Comparison of ENCODE assay signal across 15 cellular contexts in genomic region chr12:95611676-95612309, GRCh38.
DNase-seq lines count a peak whose midpoint lies in the region; ATAC-seq, FAIRE-seq and TF ChIP-seq lines count a peak whose summit lies in the region.
"Had no signal": no experiment of that assay in that cellular context is flagged by ENCODE, and none has a peak within 500 bp of the region (broad histone marks: within the 10 kb centered on the region; RNA-seq: fewer than 3 reads in every experiment).

No MANE protein-coding gene starts in this region.

- H3K79me1 ChIP-seq in H1 (ENCODE audit: low read depth, low read length), result no peaks in the 10 kb centered on the region

- H2AFZ ChIP-seq in HCT116 (ENCODE audit: low read depth, low read length, poor library complexity, severe bottlenecking) (no peak overlapping the region), H1 (ENCODE audit: low read length) (no peak overlapping the region)

- RAD21 ChIA-PET in HCT116 (lab: Charles Lee; ENCODE audit: low non-redundant PET in 1 of 2, low total read pairs in 2 of 2, uncharacterized antibody in 2 of 2, unreplicated experiment in 2 of 2), result no interaction called here

- no peak overlapping the region for H3K18ac ChIP-seq in H1 (ENCODE audit: extremely low read depth, low read length)

- H3K4me3 Mint-ChIP-seq in progenitor cell of endocrine pancreas (ENCODE audit: low read depth), result no peak overlapping the region
- H3K4me3 Mint-ChIP-seq: activated CD8-positive, alpha-beta T cell treated with anti-CD3 and anti-CD28 coated beads, Interleukin-2, amount 10 ng/mL, durations not matched to agents 7 days and 5 days had no signal

- H2AK5ac ChIP-seq in H1 (ENCODE audit: low read depth, low read length), result peak overlapping the region; percentile 2; the same call in 1 of the 2 replicates

- no peak overlapping the region for H3K4ac ChIP-seq in H1 (replicated peaks; ENCODE audit: insufficient read length, low read depth, low read length)

- no peak overlapping the region for H2BK5ac ChIP-seq in H1 (ENCODE audit: low read depth, low read length)

- H4K20me1 ChIP-seq in HCT116 (ENCODE audit: insufficient read depth), result no peaks in the 10 kb centered on the region
- no peaks in the 10 kb centered on the region for H4K20me1 ChIP-seq in H1 (replicated peaks in 1 of 2; ENCODE audit: control insufficient read depth in 1 of 2, insufficient read depth in 2 of 2, low read length in 2 of 2)

- no peaks in the 10 kb centered on the region for H3K9me2 ChIP-seq in HCT116 (ENCODE audit: insufficient read depth)

- WGBS in H1 (ENCODE audit: extremely low coverage in 1 of 2, insufficient coverage in 1 of 2, insufficient read length in 1 of 2, insufficient replicate concordance in 2 of 2, low coverage in 1 of 2, low lambda C conversion rate in 2 of 2, missing lambda C conversion rate in 1 of 2), 2 experiments, result 36% methylated on average over 2 of the region's 2 CpGs; no CpG with 5 or more reads in 1 of the 2 experiments

- H2BK120ac ChIP-seq in H1 (replicated peaks; ENCODE audit: low read depth, low read length), result no peak overlapping the region

- H3K4me1 Mint-ChIP-seq in progenitor cell of endocrine pancreas (ENCODE audit: low read depth), result peaks cover 14% of the 10 kb centered on the region

- no peaks in the 10 kb centered on the region for H3K79me2 ChIP-seq in HCT116 (ENCODE audit: insufficient read depth, low read length)
- no peaks in the 10 kb centered on the region for H3K79me2 ChIP-seq in H1 (ENCODE audit: control insufficient read depth in 1 of 2, insufficient read depth in 2 of 2, low read length in 2 of 2)

- H2BK20ac ChIP-seq in H1 (ENCODE audit: low read length), result no peak overlapping the region

- H3K56ac ChIP-seq in H1 (replicated peaks; ENCODE audit: insufficient read length, low read depth, low read length), result no peak overlapping the region

- no peak overlapping the region for H3K27ac ChIP-seq in HCT116 (ENCODE audit: low read depth, low read length)
- peak overlapping the region; percentile 39; the same call in 1 of the 2 replicates for H3K27ac ChIP-seq in H1 (ENCODE audit: low read depth, low read length)
- H3K27ac ChIP-seq: heart left ventricle, testis had no signal

- peaks cover 6 to 11% of the 10 kb centered on the region in 2 experiments for H3K4me1 ChIP-seq in HCT116 (ENCODE audit: control insufficient read depth in 1 of 2, insufficient read depth in 2 of 2, low read length in 2 of 2)
- peaks cover 1 to 15% (median 10%) of the 10 kb centered on the region in 4 experiments for H3K4me1 ChIP-seq in H1 (replicated peaks in 1 of 4; ENCODE audit: control insufficient read depth in 3 of 4, insufficient read depth in 4 of 4, low read length in 3 of 4)

- H3K9ac ChIP-seq in HCT116 (ENCODE audit: low read length), result no peak overlapping the region
- peak overlapping the region in 1 of 4 experiments; percentile 52; a peak in 2 of 7 replicates for H3K9ac ChIP-seq in H1 (replicated peaks in 1 of 4; ENCODE audit: extremely low read depth in 1 of 4, low read depth in 3 of 4, low read length in 3 of 4)

- H3K23me2 ChIP-seq in H1 (ENCODE audit: low read depth, low read length), result no peaks in the 10 kb centered on the region

- H3K27me3 ChIP-seq in HCT116 (ENCODE audit: insufficient read depth, low read length) (no peaks in the 10 kb centered on the region), H1 (replicated peaks in 1 of 4; ENCODE audit: control insufficient read depth in 3 of 4, extremely low read depth in 1 of 4, insufficient read depth in 3 of 4, low read length in 3 of 4) (no peaks in the 10 kb centered on the region)
- H3K27me3 ChIP-seq: heart left ventricle, testis had no signal

- BruUV-seq in HCT116 (replicated peaks; lab: Mats Ljungman, UMichigan), result no TSS peak

- peaks cover 3% of the 10 kb centered on the region for H3K27me3 Mint-ChIP-seq in progenitor cell of endocrine pancreas

- H3K4me2 ChIP-seq in HCT116 (ENCODE audit: low read length), result peak overlapping the region; percentile 36
- H3K4me2 ChIP-seq in H1 (ENCODE audit: insufficient read depth in 1 of 2, low read depth in 2 of 2, low read length in 2 of 2), result peak overlapping the region; percentile 40 to 54

- H3K36me3 Mint-ChIP-seq in progenitor cell of endocrine pancreas (ENCODE audit: insufficient read depth), result peaks cover 2% of the 10 kb centered on the region

- DNase-seq in HCT116 (ENCODE audit: low read depth, low spot score) (peak; percentile 34), NCI-H2196 (lab: John Stamatoyannopoulos, UW; ENCODE audit: unreplicated experiment) (peak; percentile 46), H1 (ENCODE audit: low read depth in 1 of 2, low spot score in 2 of 2) (no peak), progenitor cell of endocrine pancreas (ENCODE audit: low spot score, unreplicated experiment) (no peak), hepatic stellate cell (ENCODE audit: low spot score) (no peak), DMS 273 treated with DMSO at 0.1 percent for 48 hours (lab: John Stamatoyannopoulos, UW) (no peak), HEK293T (ENCODE audit: extremely low spot score) (no peak)
- DNase-seq: activated CD8-positive, alpha-beta T cell treated with anti-CD3 and anti-CD28 coated beads, Interleukin-2, amount 10 ng/mL, durations not matched to agents 7 days and 5 days; activated gamma-delta T cell treated with Interleukin-2 at 50 U/mL for 16 hours; heart left ventricle; NCI-H2171 treated with DMSO at 0.1 percent for 48 hours; stimulated activated CD4-positive, alpha-beta T cell treated with anti-CD3 and anti-CD28 coated beads, Interleukin-12 subunit alpha, Interleukin-12 subunit beta, amount 100 ng/mL, for 4 hours; testis had no signal

- no peak for TF ChIP-seq RAD21 in HCT116 (IDR thresholded peaks at IDR 0.05; ENCODE audit: low read depth)
- TF ChIP-seq RAD21 in H1 (IDR thresholded peaks at IDR 0.05 in 1 of 2, conservative IDR thresholded peaks at IDR 0.05 in 1 of 2; ENCODE audit: low read depth in 2 of 2, low read length in 2 of 2), result no peak

- H3K27ac Mint-ChIP-seq in progenitor cell of endocrine pancreas, result peak overlapping the region; percentile 75
- H3K27ac Mint-ChIP-seq: activated CD8-positive, alpha-beta T cell treated with anti-CD3 and anti-CD28 coated beads, Interleukin-2, amount 10 ng/mL, durations not matched to agents 7 days and 5 days had no signal

- no peak for TF ChIP-seq EP300 in H1 (IDR thresholded peaks at IDR 0.05; ENCODE audit: borderline replicate concordance in 1 of 2, low read depth in 2 of 2, low read length in 2 of 2)

- FAIRE-seq in H1 (lab: Jason Lieb, UNC), result no peak

- H3K9me3 ChIP-seq in HCT116 (ENCODE audit: control insufficient read depth in 1 of 2, insufficient read depth in 1 of 2, low read depth in 1 of 2, low read length in 2 of 2) (no peaks in the 10 kb centered on the region), H1 (ENCODE audit: insufficient read depth in 2 of 2, low read depth in 1 of 2, low read length in 1 of 2) (no peaks in the 10 kb centered on the region)
- H3K9me3 ChIP-seq: heart left ventricle, testis had no signal

- no peak overlapping the region for H3K4me3 ChIP-seq in HCT116 (replicated peaks in 1 of 2; ENCODE audit: low read depth in 1 of 2, low read length in 2 of 2)
- peak overlapping the region in 1 of 4 experiments; percentile 31; a peak in 1 of 8 replicates for H3K4me3 ChIP-seq in H1 (ENCODE audit: extremely low read depth in 1 of 4, insufficient read depth in 2 of 4, low read depth in 3 of 4, low read length in 4 of 4)
- H3K4me3 ChIP-seq: heart left ventricle, testis had no signal

- H2BK15ac ChIP-seq in H1 (ENCODE audit: low read length), result no peak overlapping the region

- H3K9me3 Mint-ChIP-seq in progenitor cell of endocrine pancreas (ENCODE audit: low read depth), result peaks cover 5% of the 10 kb centered on the region

- H3K23ac ChIP-seq in H1 (ENCODE audit: insufficient read length), result no peak overlapping the region

- no peak overlapping the region for H3K14ac ChIP-seq in H1 (ENCODE audit: insufficient read length)

- CTCF ChIA-PET in HCT116 (lab: Charles Lee) (no interaction called here), H1 (lab: Charles Lee; ENCODE audit: partially characterized antibody) (interaction anchor here (0.8 to 2.4 kb wide), 9 partner anchors 8 to 305 kb away, joined by 3 to 14 read pairs (median 3); no protein-coding TSS in a partner anchor), HEK293T (lab: Yijun Ruan, JAX) (no interaction called here)

- H4K91ac ChIP-seq in H1 (replicated peaks; ENCODE audit: insufficient read length, low read length), result no peak overlapping the region

- intact Hi-C loops in HCT116 (cut with micrococcal nuclease), result no loop called here

- H3K36me3 ChIP-seq in HCT116 (ENCODE audit: control insufficient read depth in 1 of 2, insufficient read depth in 2 of 2, low read length in 2 of 2) (no peaks in the 10 kb centered on the region), H1 (ENCODE audit: control insufficient read depth in 2 of 4, insufficient read depth in 4 of 4, low read length in 3 of 4) (no peaks in the 10 kb centered on the region)
- H3K36me3 ChIP-seq: heart left ventricle had no signal

- peak overlapping the region; percentile 32; the same call in 1 of the 2 replicates for H2BK12ac ChIP-seq in H1 (ENCODE audit: low read depth, low read length)

- TF ChIP-seq POLR2A in HCT116 (IDR thresholded peaks at IDR 0.05; ENCODE audit: borderline replicate concordance, extremely low read depth, insufficient read depth, insufficient read length) (no peak), H1 (IDR thresholded peaks at IDR 0.05; ENCODE audit: control extremely low read depth in 1 of 2, low read depth in 2 of 2, low read length in 2 of 2) (no peak)

- POLR2A ChIA-PET in HCT116 (lab: Charles Lee) (no interaction called here), H1 (lab: Charles Lee; ENCODE audit: partially characterized antibody) (interaction anchor here (0.9 to 1.4 kb wide), 3 partner anchors 12 to 252 kb away, joined by 3 to 5 read pairs (median 4); no protein-coding TSS in a partner anchor), HEK293T (lab: Yijun Ruan, JAX) (no interaction called here)

- ATAC-seq in HCT116 (peak; percentile 79), HG02642 (IDR thresholded peaks at IDR 0.05; ENCODE audit: poor library complexity, unreplicated experiment) (no peak)
- ATAC-seq: activated CD8-positive, alpha-beta T cell treated with anti-CD3 and anti-CD28 coated beads, Interleukin-2, amount 10 ng/mL, durations not matched to agents 7 days and 5 days; heart left ventricle; Right ventricle myocardium inferior had no signal

- H4K8ac ChIP-seq in H1 (ENCODE audit: extremely low read depth, insufficient read depth, low read length), result no peak overlapping the region

- TF ChIP-seq CTCF in HCT116 (IDR thresholded peaks at IDR 0.05 in 2 of 3, conservative IDR thresholded peaks at IDR 0.05 in 1 of 3; ENCODE audit: borderline replicate concordance in 1 of 3, insufficient read depth in 1 of 3, low read depth in 2 of 3, low read length in 2 of 3) (no peak), H1 (IDR thresholded peaks at IDR 0.05; ENCODE audit: control extremely low read depth in 1 of 3, insufficient read depth in 1 of 3, low read depth in 1 of 3, low read length in 3 of 3) (no peak), progenitor cell of endocrine pancreas (IDR thresholded peaks at IDR 0.05; ENCODE audit: unreplicated experiment) (no peak)

- no peak overlapping the region for H4K5ac ChIP-seq in H1 (ENCODE audit: insufficient read length, low read depth, low read length)

TF ChIP-seq in HCT116, 20 proteins besides CTCF, POLR2A, EP300 and RAD21 (continues in another document):
- TF ChIP-seq CBX3 (IDR thresholded peaks at IDR 0.05; ENCODE audit: low read depth), result no peak

TF ChIP-seq in HEK293T, 16 proteins besides CTCF, POLR2A, EP300 and RAD21 (continues in another document):
- TF ChIP-seq FOXK2 (IDR thresholded peaks at IDR 0.05) (no peak), NFRKB (IDR thresholded peaks at IDR 0.05) (no peak)

Comparison
In these comparisons a context has a peak if more than half of its experiments do, and no peak if none do; other contexts are left out.
1. DNase-seq: peak in HCT116 (single experiment) and NCI-H2196 (single experiment); none in H1 (0 of 2), progenitor cell of endocrine pancreas (single experiment), hepatic stellate cell (single experiment), DMS 273 treated with DMSO at 0.1 percent for 48 hours (single experiment) and HEK293T (single experiment).
2. Of the 16 proteins assayed by ChIP-seq in both H1 and HCT116: peak only in H1: none; only in HCT116: CEBPB and FOSL1; in both: JUND and SP1; in neither: 12.